In the genomic region with DNA sequence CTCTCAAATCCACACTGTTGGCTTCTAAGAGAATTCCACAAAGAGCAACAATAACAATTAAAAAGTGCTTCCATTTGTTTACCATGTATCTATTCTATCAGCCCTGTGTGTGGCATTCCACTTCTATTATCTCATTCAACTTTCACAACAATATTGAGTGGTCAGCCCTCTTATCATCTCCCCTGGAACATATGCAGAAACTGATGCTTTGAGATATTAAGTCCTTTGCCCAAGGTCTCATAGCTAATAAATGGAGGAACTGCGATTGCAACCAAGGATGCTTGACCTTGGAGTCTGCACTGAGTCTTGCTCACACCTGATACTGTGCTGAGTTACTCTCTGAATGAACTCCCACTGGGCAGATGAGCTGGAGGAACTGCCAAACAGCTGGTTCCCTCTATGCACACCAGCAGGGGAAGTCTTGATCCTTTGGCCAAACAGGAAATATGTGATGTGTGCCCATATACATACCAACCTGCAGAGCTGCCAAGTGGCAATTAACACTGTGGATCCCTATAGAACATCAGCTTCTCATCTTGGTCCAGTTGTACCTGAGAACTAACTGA, we compare ENCODE assay signal across 19 cellular contexts.
"Had no signal": no experiment of that assay in that cellular context is flagged by ENCODE, and none has a peak within 500 bp of the region (broad histone marks: within the 10 kb centered on the region; RNA-seq: fewer than 3 reads in every experiment).

No MANE protein-coding gene starts in this region.

- H3K27me3 ChIP-seq: esophagus muscularis mucosa, neutrophil, suprapubic skin had no signal

- H3K36me3 Mint-ChIP-seq: natural killer cell had no signal

- H3K4me1 Mint-ChIP-seq: activated CD4-positive, alpha-beta memory T cell treated with anti-CD3 and anti-CD28 coated beads, Interleukin-2, amount 10 ng/mL, durations not matched to agents 7 days and 5 days; activated CD4-positive, alpha-beta T cell treated with anti-CD3 and anti-CD28 coated beads for 36 hours; natural killer cell; T-helper 17 cell had no signal

- H3K4me3 Mint-ChIP-seq: activated CD4-positive, alpha-beta memory T cell treated with anti-CD3 and anti-CD28 coated beads, Interleukin-2, amount 10 ng/mL, durations not matched to agents 7 days and 5 days; activated CD4-positive, alpha-beta T cell treated with anti-CD3 and anti-CD28 coated beads for 36 hours; activated T-cell treated with anti-CD3 and anti-CD28 coated beads, Interleukin-2, amount 50 U/mL, for 24 hours; natural killer cell; T-helper 17 cell had no signal

- H3K36me3 ChIP-seq: esophagus muscularis mucosa, neutrophil, suprapubic skin, WERI-Rb-1 had no signal

- DNase-seq: activated CD4-positive, alpha-beta memory T cell treated with anti-CD3 and anti-CD28 coated beads, Interleukin-2, amount 10 ng/mL, durations not matched to agents 7 days and 5 days; activated CD4-positive, alpha-beta T cell treated with anti-CD3 and anti-CD28 coated beads for 36 hours; activated effector memory CD4-positive, alpha-beta T cell treated with Interleukin-2 at 50 U/mL for 16 hours; activated naive CD4-positive, alpha-beta T cell treated with anti-CD3 and anti-CD28 coated beads, Interleukin-2, amount 50 U/mL, for 16 hours; activated T-cell treated with anti-CD3 and anti-CD28 coated beads, Interleukin-2, amount 50 U/mL, for 24 hours; caudate nucleus; glutamatergic neuron; hypothalamus; left ventricle myocardium superior; mesenchymal stem cell; natural killer cell; stimulated activated CD4-positive, alpha-beta T cell treated with anti-CD3 and anti-CD28 coated beads, Interleukin-4, amount 100 ng/mL, for 24 hours; stimulated activated naive CD4-positive, alpha-beta T cell treated with Interleukin-2 at 50 U/mL for 16 hours; T-helper 17 cell; WERI-Rb-1 had no signal

- H3K9me3 Mint-ChIP-seq: activated CD4-positive, alpha-beta memory T cell treated with anti-CD3 and anti-CD28 coated beads, Interleukin-2, amount 10 ng/mL, durations not matched to agents 7 days and 5 days; activated T-cell treated with anti-CD3 and anti-CD28 coated beads, Interleukin-2, amount 50 U/mL, for 24 hours had no signal

- H3K27me3 Mint-ChIP-seq: activated CD4-positive, alpha-beta memory T cell treated with anti-CD3 and anti-CD28 coated beads, Interleukin-2, amount 10 ng/mL, durations not matched to agents 7 days and 5 days; activated T-cell treated with anti-CD3 and anti-CD28 coated beads, Interleukin-2, amount 50 U/mL, for 24 hours; T-helper 17 cell had no signal

- H3K27ac ChIP-seq: esophagus muscularis mucosa, neutrophil, skin epidermis, suprapubic skin, WERI-Rb-1 had no signal

- H3K4me3 ChIP-seq: esophagus muscularis mucosa, skin epidermis, suprapubic skin had no signal

- H3K9me3 ChIP-seq: esophagus muscularis mucosa, neutrophil, suprapubic skin had no signal

- H3K27ac Mint-ChIP-seq: activated CD4-positive, alpha-beta memory T cell treated with anti-CD3 and anti-CD28 coated beads, Interleukin-2, amount 10 ng/mL, durations not matched to agents 7 days and 5 days; activated CD4-positive, alpha-beta T cell treated with anti-CD3 and anti-CD28 coated beads for 36 hours; activated T-cell treated with anti-CD3 and anti-CD28 coated beads, Interleukin-2, amount 50 U/mL, for 24 hours; natural killer cell; T-helper 17 cell had no signal

- ATAC-seq: activated CD4-positive, alpha-beta T cell treated with anti-CD3 and anti-CD28 coated beads for 36 hours; left ventricle myocardium superior; natural killer cell; T-helper 17 cell had no signal

- H3K4me1 ChIP-seq: esophagus muscularis mucosa, suprapubic skin had no signal
